29 cellular contexts compared by ENCODE assay signal in genomic region chr2:3154694-3155093, GRCh38.
DNase-seq lines count a peak whose midpoint lies in the region; ATAC-seq, FAIRE-seq and TF ChIP-seq lines count a peak whose summit lies in the region.
"Had no signal": no experiment of that assay in that cellular context is flagged by ENCODE, and none has a peak within 500 bp of the region (broad histone marks: within the 10 kb centered on the region; RNA-seq: fewer than 3 reads in every experiment).

No MANE protein-coding gene starts in this region.

- H3K9ac ChIP-seq in K562 (ENCODE audit: insufficient read depth in 1 of 2, low read depth in 2 of 2, low read length in 2 of 2): no peak overlapping the region
- H3K9ac ChIP-seq: SK-N-SH had no signal

- H3K4me2 ChIP-seq in K562 (ENCODE audit: insufficient read depth, low read length): no peak overlapping the region
- H3K4me2 ChIP-seq: SK-N-SH had no signal

- H3K4me1 ChIP-seq in K562 (replicated peaks in 1 of 2; ENCODE audit: control insufficient read depth in 2 of 2, insufficient read depth in 2 of 2, low read length in 2 of 2): no peaks in the 10 kb centered on the region; a peak in 1 of 5 replicates
- H3K4me1 ChIP-seq: gastroesophageal sphincter, left lung, sigmoid colon, upper lobe of left lung had no signal

- in situ Hi-C loops in K562 (cut with MboI): no loop called here

- no peak overlapping the region for H2AFZ ChIP-seq in K562 (ENCODE audit: low read depth, low read length)

- 19% methylated on average over 9 of the region's 9 CpGs for WGBS in K562 (ENCODE audit: insufficient coverage, low coverage, missing lambda C conversion rate)

- H3K9me3 ChIP-seq in K562 (replicated peaks; ENCODE audit: control insufficient read depth, insufficient read depth, low read depth, low read length): no peaks in the 10 kb centered on the region
- H3K9me3 ChIP-seq: sigmoid colon, SK-N-SH, upper lobe of left lung had no signal

- H3K4me3 ChIP-seq in K562: no peak overlapping the region
- H3K4me3 ChIP-seq: gastroesophageal sphincter, left lung, sigmoid colon, upper lobe of left lung had no signal

- H3K9me1 ChIP-seq in K562 (ENCODE audit: control insufficient read depth, insufficient read depth, low read length): no peaks in the 10 kb centered on the region

- peak; percentile 45 for ATAC-seq in GM18519 (IDR thresholded peaks at IDR 0.05; ENCODE audit: low FRiP score, unreplicated experiment)
- peak; percentile 54 for ATAC-seq in HG03469 (IDR thresholded peaks at IDR 0.05; ENCODE audit: unreplicated experiment)
- peak; percentile 66 for ATAC-seq in K562
- no peak for ATAC-seq in activated CD4-positive, alpha-beta T cell treated with anti-CD3 and anti-CD28 coated beads for 36 hours
- ATAC-seq in HG03039 (IDR thresholded peaks at IDR 0.05; ENCODE audit: unreplicated experiment): no peak
- ATAC-seq: gastroesophageal sphincter; left lung; stimulated activated memory B cell treated with anti-CD40 and anti-IgM and Interleukin-4, amounts not matched to agents 10 μg/mL and 1 μg/mL and 100 μg/mL, for 72 hours had no signal

- no peak overlapping the region for H3K4me3 Mint-ChIP-seq in activated CD4-positive, alpha-beta T cell treated with anti-CD3 and anti-CD28 coated beads for 36 hours
- H3K4me3 Mint-ChIP-seq: activated T-cell treated with anti-CD3 and anti-CD28 coated beads, Interleukin-2, amount 50 U/mL, for 24 hours; stimulated activated memory B cell treated with anti-CD40 and anti-IgM and Interleukin-4, amounts not matched to agents 10 μg/mL and 1 μg/mL and 100 μg/mL, for 72 hours had no signal

- H3K27ac ChIP-seq in K562 (ENCODE audit: extremely low read depth, low read depth, low read length): no peak overlapping the region
- H3K27ac ChIP-seq: gastroesophageal sphincter, left lung, sigmoid colon, upper lobe of left lung had no signal

- peaks cover 3% of the 10 kb centered on the region for H3K4me1 Mint-ChIP-seq in activated CD4-positive, alpha-beta T cell treated with anti-CD3 and anti-CD28 coated beads for 36 hours

- FAIRE-seq in K562 (lab: Jason Lieb, UNC): no peak

- TF ChIP-seq EP300 in K562 (IDR thresholded peaks at IDR 0.05; ENCODE audit: low read length): no peak

- DNase-seq in K562 (ENCODE audit: extremely low read depth in 1 of 4, low spot score in 3 of 4) (no peak), RKO (ENCODE audit: low spot score) (no peak)
- no peak for DNase-seq in activated CD4-positive, alpha-beta T cell treated with anti-CD3 and anti-CD28 coated beads for 36 hours
- DNase-seq in activated CD4-positive, CD25-positive, alpha-beta regulatory T cell (lab: John Stamatoyannopoulos, UW): no peak
- DNase-seq: activated CD4-positive, alpha-beta T cell treated with anti-CD3 and anti-CD28 coated beads for 48 hours; activated gamma-delta T cell; activated T-cell treated with anti-CD3 and anti-CD28 coated beads, Interleukin-2, amount 50 U/mL, for 24 hours; central memory CD4-positive, alpha-beta T cell; DMS 273 treated with DMSO at 0.1 percent for 48 hours; hippocampal formation; left lung; mesenchymal stem cell; MM.1S; NCI-H1417 treated with DMSO at 0.1 percent for 48 hours; NCI-H2081 treated with DMSO at 0.1 percent for 48 hours; NCI-H345; NCI-H774; sigmoid colon; SK-N-SH; stimulated activated CD4-positive, alpha-beta T cell treated with anti-CD3 and anti-CD28 coated beads, Interleukin-4, amount 100 ng/mL, for 4 hours; substantia nigra; T-helper 2 cell; upper lobe of left lung had no signal

- no peak overlapping the region for H3K27ac Mint-ChIP-seq in activated CD4-positive, alpha-beta T cell treated with anti-CD3 and anti-CD28 coated beads for 36 hours
- H3K27ac Mint-ChIP-seq: activated T-cell treated with anti-CD3 and anti-CD28 coated beads, Interleukin-2, amount 50 U/mL, for 24 hours; progenitor cell of endocrine pancreas; stimulated activated memory B cell treated with anti-CD40 and anti-IgM and Interleukin-4, amounts not matched to agents 10 μg/mL and 1 μg/mL and 100 μg/mL, for 72 hours had no signal

- no TSS peak for BruUV-seq in K562 (replicated peaks; lab: Mats Ljungman, UMichigan)

- TF ChIP-seq RAD21 in K562 (CRISPR knock-in tag; conservative IDR thresholded peaks at IDR 0.05 in 1 of 2, IDR thresholded peaks at IDR 0.05 in 1 of 2): no peak

- no peaks in the 10 kb centered on the region for H3K79me2 ChIP-seq in K562 (ENCODE audit: control insufficient read depth, insufficient read depth, low read length)

- intact Hi-C loops in K562 (cut with micrococcal nuclease): no loop called here
- intact Hi-C loops in activated CD4-positive, alpha-beta T cell treated with anti-CD3 and anti-CD28 coated beads for 36 hours (cut with DNase I, micrococcal nuclease): no loop called here

- peaks cover 3% of the 10 kb centered on the region; the same call in 1 of the 2 replicates for H4K20me1 ChIP-seq in K562 (replicated peaks; ENCODE audit: control insufficient read depth, insufficient read depth, low read length)

- TF ChIP-seq POLR2A in K562 (conservative IDR thresholded peaks at IDR 0.05): no peak

- H3K36me3 Mint-ChIP-seq in activated CD4-positive, alpha-beta T cell treated with anti-CD3 and anti-CD28 coated beads for 36 hours (ENCODE audit: low read depth): peaks cover 29% of the 10 kb centered on the region

- no peaks in the 10 kb centered on the region for H3K27me3 ChIP-seq in K562 (ENCODE audit: control insufficient read depth in 2 of 2, insufficient read depth in 2 of 2, low read length in 2 of 2)
- H3K27me3 ChIP-seq: gastroesophageal sphincter, left lung, sigmoid colon, upper lobe of left lung had no signal

- H3K27me3 Mint-ChIP-seq in activated CD4-positive, alpha-beta T cell treated with anti-CD3 and anti-CD28 coated beads for 36 hours: no peaks in the 10 kb centered on the region
- H3K27me3 Mint-ChIP-seq: activated T-cell treated with anti-CD3 and anti-CD28 coated beads, Interleukin-2, amount 50 U/mL, for 24 hours; progenitor cell of endocrine pancreas; stimulated activated memory B cell treated with anti-CD40 and anti-IgM and Interleukin-4, amounts not matched to agents 10 μg/mL and 1 μg/mL and 100 μg/mL, for 72 hours had no signal

- POLR2A ChIA-PET in K562 (lab: Yijun Ruan, JAX): interaction anchor here (1.2 kb wide), 1 partner anchor 213 kb away, joined by 3 read pairs; no protein-coding TSS in a partner anchor
- POLR2A ChIA-PET in activated CD4-positive, alpha-beta T cell treated with anti-CD3 and anti-CD28 coated beads for 36 hours (lab: Charles Lee): no interaction called here

- TF ChIP-seq CTCF in K562 (IDR thresholded peaks at IDR 0.05 in 2 of 3, conservative IDR thresholded peaks at IDR 0.05 in 1 of 3; ENCODE audit: insufficient read depth in 2 of 3, low read depth in 1 of 3, low read length in 3 of 3): no peak

- no peaks in the 10 kb centered on the region for H3K36me3 ChIP-seq in K562 (ENCODE audit: control insufficient read depth, insufficient read depth, low read length)
- H3K36me3 ChIP-seq: left lung, sigmoid colon, upper lobe of left lung had no signal

- CTCF ChIA-PET in K562 (lab: Yijun Ruan, JAX; ENCODE audit: low intra/inter-chr PET ratio): no interaction called here
- CTCF ChIA-PET in activated CD4-positive, alpha-beta T cell treated with anti-CD3 and anti-CD28 coated beads for 36 hours (lab: Charles Lee): no interaction called here

- peaks cover 9% of the 10 kb centered on the region for H3K9me3 Mint-ChIP-seq in activated CD4-positive, alpha-beta T cell treated with anti-CD3 and anti-CD28 coated beads for 36 hours (ENCODE audit: low read depth)

TF ChIP-seq in K562, 482 proteins besides CTCF, POLR2A, EP300 and RAD21:
- TF ChIP-seq CREB1 (IDR thresholded peaks at IDR 0.05) (no peak), CREB1 (CRISPR knock-in tag; IDR thresholded peaks at IDR 0.05) (no peak)

Comparison
In these comparisons a context has a peak if more than half of its experiments do, and no peak if none do; other contexts are left out.
1. ATAC-seq: peak in GM18519 (single experiment), HG03469 (single experiment) and K562 (single experiment); none in activated CD4-positive, alpha-beta T cell treated with anti-CD3 and anti-CD28 coated beads for 36 hours (single experiment) and HG03039 (single experiment).